Comparison of ENCODE assay signal across 1 cellular context in genomic region chr9:5326893-5327548, GRCh38.
TF ChIP-seq lines count a peak whose summit lies in the region.

No MANE protein-coding gene starts in this region.

TF ChIP-seq in IMR-90, 13 proteins besides CTCF, POLR2A, EP300 and RAD21:
- TF ChIP-seq SMC3 (IDR thresholded peaks at IDR 0.05; ENCODE audit: low read depth, low read length) (no peak), RFX5 (IDR thresholded peaks at IDR 0.05; ENCODE audit: low read depth, low read length) (no peak), CHD1 (IDR thresholded peaks at IDR 0.05; ENCODE audit: low read depth, low read length) (no peak), ELK1 (IDR thresholded peaks at IDR 0.05; ENCODE audit: borderline replicate concordance, low read depth, low read length) (no peak), MXI1 (IDR thresholded peaks at IDR 0.05; ENCODE audit: borderline replicate concordance, low read depth, low read length) (no peak), RCOR1 (IDR thresholded peaks at IDR 0.05; ENCODE audit: insufficient replicate concordance, low read length) (no peak), BHLHE40 (IDR thresholded peaks at IDR 0.05; ENCODE audit: low read depth, low read length) (no peak), MAZ (IDR thresholded peaks at IDR 0.05; ENCODE audit: borderline replicate concordance, low read depth, low read length) (no peak), FOS (IDR thresholded peaks at IDR 0.05; ENCODE audit: low read depth, low read length) (no peak), CEBPB (IDR thresholded peaks at IDR 0.05; ENCODE audit: low read depth, low read length) (no peak), NFE2L2 (IDR thresholded peaks at IDR 0.05; ENCODE audit: low read depth, low read length) (no peak), MAFK (IDR thresholded peaks at IDR 0.05; ENCODE audit: low read depth, low read length) (no peak)
- TF ChIP-seq, protein P1, sequence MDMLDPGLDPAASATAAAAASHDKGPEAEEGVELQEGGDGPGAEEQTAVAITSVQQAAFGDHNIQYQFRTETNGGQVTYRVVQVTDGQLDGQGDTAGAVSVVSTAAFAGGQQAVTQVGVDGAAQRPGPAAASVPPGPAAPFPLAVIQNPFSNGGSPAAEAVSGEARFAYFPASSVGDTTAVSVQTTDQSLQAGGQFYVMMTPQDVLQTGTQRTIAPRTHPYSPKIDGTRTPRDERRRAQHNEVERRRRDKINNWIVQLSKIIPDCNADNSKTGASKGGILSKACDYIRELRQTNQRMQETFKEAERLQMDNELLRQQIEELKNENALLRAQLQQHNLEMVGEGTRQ (IDR thresholded peaks at IDR 0.05; ENCODE audit: low read depth, low read length), result no peak
